ENCODE assay signal across 1 cellular context in the genomic region with DNA sequence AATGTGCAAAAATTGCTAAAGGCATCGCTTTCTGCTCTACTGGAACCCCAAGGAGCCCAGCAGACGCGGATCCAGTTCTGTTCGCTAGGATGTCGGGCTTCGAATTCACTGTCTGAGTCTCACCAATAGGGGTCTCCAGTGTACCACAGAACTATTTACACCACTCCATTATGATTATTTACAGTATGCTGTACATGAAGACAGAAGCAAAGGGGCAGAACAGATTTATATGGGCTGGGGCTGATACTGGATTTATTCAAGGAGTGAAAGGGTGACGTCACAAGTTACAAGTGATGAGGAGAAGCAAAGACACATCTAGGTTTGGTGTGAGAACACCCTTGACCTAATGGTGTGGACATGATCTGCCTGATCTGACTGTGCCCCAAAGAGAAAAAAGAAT.
TF ChIP-seq lines count a peak whose summit lies in the region.

No MANE protein-coding gene starts in this region.

TF ChIP-seq in K562, 482 proteins besides CTCF, POLR2A, EP300 and RAD21 (continued from another document):
- TF ChIP-seq, protein P1, sequence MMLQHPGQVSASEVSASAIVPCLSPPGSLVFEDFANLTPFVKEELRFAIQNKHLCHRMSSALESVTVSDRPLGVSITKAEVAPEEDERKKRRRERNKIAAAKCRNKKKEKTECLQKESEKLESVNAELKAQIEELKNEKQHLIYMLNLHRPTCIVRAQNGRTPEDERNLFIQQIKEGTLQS (IDR thresholded peaks at IDR 0.05), result peak; percentile 55
- TF ChIP-seq, protein P1 (CRISPR knock-in tag; conservative IDR thresholded peaks at IDR 0.05), result no peak
- no peak for TF ChIP-seq ATF1 (CRISPR knock-in tag; IDR thresholded peaks at IDR 0.05)
- peak; percentile 68 for TF ChIP-seq ATF1 (tag; IDR thresholded peaks at IDR 0.05)
- TF ChIP-seq STAG1 (CRISPR knock-in tag; IDR thresholded peaks at IDR 0.05; ENCODE audit: borderline replicate concordance), result peak; percentile 49; the same call in 1 of the 2 replicates
- peak; percentile 67; the same call in 1 of the 2 replicates for TF ChIP-seq SMC3 (conservative IDR thresholded peaks at IDR 0.05; ENCODE audit: insufficient read depth, low read depth, low read length)
- TF ChIP-seq NFXL1 (CRISPR knock-in tag; IDR thresholded peaks at IDR 0.05), result 0 out of 2 replicates have a peak, but pooled peaks have one; percentile 29
- TF ChIP-seq, protein P2, sequence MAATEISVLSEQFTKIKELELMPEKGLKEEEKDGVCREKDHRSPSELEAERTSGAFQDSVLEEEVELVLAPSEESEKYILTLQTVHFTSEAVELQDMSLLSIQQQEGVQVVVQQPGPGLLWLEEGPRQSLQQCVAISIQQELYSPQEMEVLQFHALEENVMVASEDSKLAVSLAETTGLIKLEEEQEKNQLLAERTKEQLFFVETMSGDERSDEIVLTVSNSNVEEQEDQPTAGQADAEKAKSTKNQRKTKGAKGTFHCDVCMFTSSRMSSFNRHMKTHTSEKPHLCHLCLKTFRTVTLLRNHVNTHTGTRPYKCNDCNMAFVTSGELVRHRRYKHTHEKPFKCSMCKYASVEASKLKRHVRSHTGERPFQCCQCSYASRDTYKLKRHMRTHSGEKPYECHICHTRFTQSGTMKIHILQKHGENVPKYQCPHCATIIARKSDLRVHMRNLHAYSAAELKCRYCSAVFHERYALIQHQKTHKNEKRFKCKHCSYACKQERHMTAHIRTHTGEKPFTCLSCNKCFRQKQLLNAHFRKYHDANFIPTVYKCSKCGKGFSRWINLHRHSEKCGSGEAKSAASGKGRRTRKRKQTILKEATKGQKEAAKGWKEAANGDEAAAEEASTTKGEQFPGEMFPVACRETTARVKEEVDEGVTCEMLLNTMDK (IDR thresholded peaks at IDR 0.05; ENCODE audit: borderline replicate concordance, insufficient read depth, low read depth, low read length, poor library complexity, severe bottlenecking), result peak; percentile 18
- TF ChIP-seq RB1 (IDR thresholded peaks at IDR 0.05; ENCODE audit: low read depth), result peak; percentile 14; the same call in 1 of the 2 replicates
